ENCODE assay signal across 15 cellular contexts in the genomic region with DNA sequence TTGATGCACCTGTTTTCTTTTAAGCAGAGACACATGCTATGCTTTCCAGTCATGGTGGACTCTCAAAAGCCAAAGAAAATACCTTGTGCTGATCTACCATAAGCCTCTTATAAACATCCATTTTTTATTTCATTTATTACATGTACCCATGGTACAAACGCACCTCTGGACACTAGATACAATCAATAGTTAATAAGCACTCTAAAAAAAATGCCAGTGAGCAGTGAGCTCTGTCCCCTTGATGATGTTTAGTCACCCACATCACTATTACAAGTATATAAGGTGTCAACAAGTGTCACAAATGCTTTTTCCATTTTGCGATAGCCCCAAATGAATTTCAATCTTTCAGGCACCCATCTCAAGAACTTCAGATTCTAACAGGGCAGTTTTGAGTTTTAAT.
"Had no signal": no experiment of that assay in that cellular context is flagged by ENCODE, and none has a peak within 500 bp of the region (broad histone marks: within the 10 kb centered on the region; RNA-seq: fewer than 3 reads in every experiment).

No MANE protein-coding gene starts in this region.

- H3K4me3 ChIP-seq: prostate gland had no signal

- H3K27me3 ChIP-seq: sigmoid colon had no signal

- H3K9me3 Mint-ChIP-seq: activated CD8-positive, alpha-beta T cell treated with anti-CD3 and anti-CD28 coated beads for 36 hours; activated naive CD4-positive, alpha-beta T cell treated with anti-CD3 and anti-CD28 coated beads, Interleukin-2, amount 50 U/mL, for 72 hours; activated T-cell treated with anti-CD3 and anti-CD28 coated beads, Interleukin-2, amount 50 U/mL, for 4 hours; nephron; stimulated activated effector memory CD8-positive, alpha-beta T cell treated with anti-CD3 and anti-CD28 coated beads, Interleukin-12 subunit alpha, Interleukin-12 subunit beta, amount 100 ng/mL, for 72 hours; T-helper 1 cell treated with Interleukin-12 subunit alpha and Interleukin-12 subunit beta and Interleukin-4 antibody, amounts not matched to agents 30 μg/mL and 1 μg/mL, for 36 hours had no signal

- H3K4me1 Mint-ChIP-seq: stimulated activated effector memory CD8-positive, alpha-beta T cell treated with anti-CD3 and anti-CD28 coated beads, Interleukin-12 subunit alpha, Interleukin-12 subunit beta, amount 100 ng/mL, for 72 hours had no signal

- DNase-seq: activated CD8-positive, alpha-beta T cell treated with anti-CD3 and anti-CD28 coated beads for 36 hours; activated effector memory CD4-positive, alpha-beta T cell treated with Interleukin-2 at 50 U/mL for 16 hours; activated T-cell treated with anti-CD3 and anti-CD28 coated beads, Interleukin-2, amount 50 U/mL, for 4 hours; left lung; occipital lobe; sigmoid colon; stimulated activated CD4-positive, alpha-beta T cell treated with anti-CD3 and anti-CD28 coated beads, Interleukin-2, amount 100 ng/mL, for 24 hours had no signal

- ATAC-seq: activated CD8-positive, alpha-beta T cell treated with anti-CD3 and anti-CD28 coated beads for 36 hours; activated T-cell treated with anti-CD3 and anti-CD28 coated beads, Interleukin-2, amount 50 U/mL, for 4 hours; stimulated activated effector memory CD8-positive, alpha-beta T cell treated with anti-CD3 and anti-CD28 coated beads, Interleukin-12 subunit alpha, Interleukin-12 subunit beta, amount 100 ng/mL, for 72 hours had no signal

- H3K36me3 ChIP-seq: prostate gland, WERI-Rb-1 had no signal

- H3K36me3 Mint-ChIP-seq: activated naive CD4-positive, alpha-beta T cell treated with anti-CD3 and anti-CD28 coated beads, Interleukin-2, amount 50 U/mL, for 72 hours; stimulated activated effector memory CD8-positive, alpha-beta T cell treated with anti-CD3 and anti-CD28 coated beads, Interleukin-12 subunit alpha, Interleukin-12 subunit beta, amount 100 ng/mL, for 72 hours had no signal

- H3K4me3 Mint-ChIP-seq: activated CD4-positive, alpha-beta T cell treated with anti-CD3 and anti-CD28 coated beads for 36 hours; activated CD8-positive, alpha-beta T cell treated with anti-CD3 and anti-CD28 coated beads for 36 hours; activated T-cell treated with anti-CD3 and anti-CD28 coated beads, Interleukin-2, amount 50 U/mL, for 4 hours; stimulated activated effector memory CD8-positive, alpha-beta T cell treated with anti-CD3 and anti-CD28 coated beads, Interleukin-12 subunit alpha, Interleukin-12 subunit beta, amount 100 ng/mL, for 72 hours; T-helper 1 cell treated with Interleukin-12 subunit alpha and Interleukin-12 subunit beta and Interleukin-4 antibody, amounts not matched to agents 30 μg/mL and 1 μg/mL, for 36 hours had no signal

- H3K27ac Mint-ChIP-seq: activated CD4-positive, alpha-beta T cell treated with anti-CD3 and anti-CD28 coated beads for 36 hours; activated CD8-positive, alpha-beta T cell treated with anti-CD3 and anti-CD28 coated beads for 36 hours; activated naive CD4-positive, alpha-beta T cell treated with anti-CD3 and anti-CD28 coated beads, Interleukin-2, amount 50 U/mL, for 72 hours; nephron; stimulated activated effector memory CD8-positive, alpha-beta T cell treated with anti-CD3 and anti-CD28 coated beads, Interleukin-12 subunit alpha, Interleukin-12 subunit beta, amount 100 ng/mL, for 72 hours; T-helper 1 cell treated with Interleukin-12 subunit alpha and Interleukin-12 subunit beta and Interleukin-4 antibody, amounts not matched to agents 30 μg/mL and 1 μg/mL, for 36 hours had no signal

- H3K27ac ChIP-seq: coronary artery, prostate gland, WERI-Rb-1 had no signal

- H3K9me3 ChIP-seq: left lung, prostate gland, sigmoid colon had no signal
